In the genomic region with DNA sequence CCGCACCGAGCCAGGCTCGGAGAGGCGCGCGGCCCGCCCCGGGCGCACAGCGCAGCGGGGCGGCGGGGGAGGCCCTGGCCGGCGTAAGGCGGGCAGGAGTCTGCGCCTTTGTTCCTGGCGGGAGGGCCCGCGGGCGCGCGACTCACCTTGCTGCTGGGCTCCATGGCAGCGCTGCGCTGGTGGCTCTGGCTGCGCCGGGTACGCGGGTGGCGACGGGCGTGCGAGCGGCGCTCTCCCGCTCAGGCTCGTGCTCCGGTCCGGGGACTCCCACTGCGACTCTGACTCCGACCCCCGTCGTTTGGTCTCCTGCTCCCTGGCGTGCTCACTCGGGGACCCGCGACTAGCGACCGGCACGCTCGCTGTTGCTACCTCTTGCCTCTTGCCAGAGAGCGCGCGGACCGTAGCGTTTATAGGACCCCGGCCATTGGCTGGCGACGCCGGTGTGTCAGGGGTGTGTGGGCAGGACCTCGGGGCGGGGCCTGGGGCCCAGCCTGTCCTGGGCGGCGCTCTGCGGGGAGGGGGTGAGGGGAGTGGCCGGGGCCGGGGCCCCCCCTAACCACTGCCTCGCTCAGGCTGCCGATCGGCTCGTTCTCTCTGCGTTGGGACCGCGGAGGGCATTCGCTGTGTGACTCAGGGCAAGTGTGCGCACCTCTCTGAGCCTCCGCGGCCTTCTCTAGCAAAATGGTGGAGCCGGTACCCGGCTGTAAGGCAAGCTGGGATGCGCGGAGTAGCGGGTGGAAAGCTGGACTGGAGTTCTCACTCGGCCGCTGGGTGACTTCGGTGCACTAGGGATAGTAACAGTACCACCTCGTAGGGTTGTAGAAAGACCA, we compare ENCODE assay signal across 8 cellular contexts. TPM values are rescaled to one million over a fixed set of nuclear protein-coding genes. Genes with fewer than 3 reads are reported as not detected.
DNase-seq lines count a peak whose midpoint lies in the region; ATAC-seq, FAIRE-seq and TF ChIP-seq lines count a peak whose summit lies in the region.

A gene (minus strand): TSS at position 381 of the 830 bp plus-strand sequence. CDS start 217 bp downstream, at position 164.

- peaks cover 72% of the 10 kb centered on the region for H3K4me1 Mint-ChIP-seq in endothelial cell (ENCODE audit: unreplicated experiment)

- peak; percentile 81 for FAIRE-seq in HTR-8/SVneo (lab: Jason Lieb, UNC)

- TF ChIP-seq CTCF in endothelial cell (IDR thresholded peaks at IDR 0.05; ENCODE audit: unreplicated experiment) = no peak

- ATAC-seq in GM21381 (IDR thresholded peaks at IDR 0.05; ENCODE audit: unreplicated experiment) = peak; percentile 73

- H3K9me3 Mint-ChIP-seq in endothelial cell (ENCODE audit: unreplicated experiment) = no peaks in the 10 kb centered on the region

- peak within 1 kb of the TSS; percentile 75 for H3K27ac Mint-ChIP-seq in endothelial cell (ENCODE audit: unreplicated experiment)

- peak within 1 kb of the TSS; percentile 100 for H3K4me3 Mint-ChIP-seq in endothelial cell (ENCODE audit: unreplicated experiment)

- H3K27me3 Mint-ChIP-seq in endothelial cell (ENCODE audit: unreplicated experiment) = peaks cover 9% of the 10 kb centered on the region

- DNase-seq in COR-L47 (lab: John Stamatoyannopoulos, UW) (peak; percentile 94), HTR-8/SVneo (ENCODE audit: insufficient read length, low spot score) (peak; percentile 87), NOMO-1 treated with DMSO at 0.1 percent for 48 hours (lab: John Stamatoyannopoulos, UW; ENCODE audit: unreplicated experiment) (peak; percentile 87), endothelial cell (ENCODE audit: low spot score) (peak; percentile 91), midbrain (lab: John Stamatoyannopoulos, UW) (peak; percentile 95)
- peak; percentile 89 for DNase-seq in activated CD8-positive, alpha-beta memory T cell treated with anti-CD3 and anti-CD28 coated beads, Interleukin-2, amount 50 U/mL, for 1 hour (ENCODE audit: extremely low read depth)
- DNase-seq in stimulated activated CD8-positive, alpha-beta memory T cell treated with anti-CD3 and anti-CD28 coated beads, Interleukin-15, amount 100 ng/mL, for 48 hours (ENCODE audit: low read depth in 2 of 2) = peak; percentile 94 to 95

- H3K36me3 Mint-ChIP-seq in endothelial cell (ENCODE audit: low read depth, unreplicated experiment) = peaks cover 38% of the 10 kb centered on the region

RNA-seq across cellular contexts. Expression of the gene that starts here (rescaled TPM):
- 511 TPM for total RNA-seq in endothelial cell (ENCODE audit: unreplicated experiment)

Comparison
In these comparisons a context has a peak if more than half of its experiments do, and no peak if none do; other contexts are left out.
1. Peak in every context shown above with its lines: DNase-seq and ATAC-seq.